ENCODE assay signal across 1 cellular context in the genomic region with DNA sequence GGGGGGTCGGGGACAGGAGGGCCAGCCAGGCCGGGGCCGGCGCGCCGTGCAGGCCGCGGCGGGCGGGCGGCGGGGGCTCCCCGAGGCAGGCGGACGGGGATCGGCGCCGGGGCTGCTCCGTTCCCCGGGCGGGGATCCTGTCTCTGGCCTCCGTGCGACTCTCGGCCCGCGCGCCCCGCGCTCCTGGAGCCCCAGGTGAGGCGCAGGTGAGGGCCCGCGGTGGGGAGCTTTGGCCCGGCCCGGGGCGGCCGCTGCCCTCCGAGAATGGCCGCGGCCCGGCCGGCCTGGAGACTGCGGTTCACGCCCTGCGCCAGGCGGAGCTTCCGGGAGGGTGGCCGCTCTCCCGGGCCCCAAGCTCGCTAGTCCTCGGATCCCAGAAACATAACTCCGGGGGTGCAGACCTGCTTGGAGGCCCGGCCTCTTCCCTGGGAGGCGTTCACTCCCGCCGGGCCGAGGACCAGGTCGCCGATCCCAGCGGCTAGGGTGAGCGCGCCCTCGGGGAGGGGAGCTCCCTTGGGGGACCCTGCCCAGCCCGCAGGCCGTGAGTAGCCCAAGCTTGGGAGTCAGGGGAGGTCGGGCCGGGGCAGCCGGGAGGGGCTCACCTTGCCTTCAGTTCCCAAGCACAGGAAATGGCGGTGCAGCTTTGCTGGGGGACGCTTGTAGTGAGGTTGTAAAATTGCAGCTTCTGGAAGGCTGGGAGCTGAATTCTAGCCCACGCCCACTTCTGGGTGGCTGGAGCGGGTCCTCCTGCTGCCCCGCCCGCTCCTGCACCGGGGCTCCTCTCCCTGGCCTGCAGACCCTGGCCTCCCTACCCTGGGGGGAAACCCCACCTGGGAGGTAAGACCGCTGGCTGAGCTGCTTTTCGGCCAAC.
TF ChIP-seq lines count a peak whose summit lies in the region.

No MANE protein-coding gene starts in this region.

TF ChIP-seq in HepG2, 621 proteins besides CTCF, POLR2A, EP300 and RAD21 (continued from another document and continues in another):
- TF ChIP-seq, protein P1, sequence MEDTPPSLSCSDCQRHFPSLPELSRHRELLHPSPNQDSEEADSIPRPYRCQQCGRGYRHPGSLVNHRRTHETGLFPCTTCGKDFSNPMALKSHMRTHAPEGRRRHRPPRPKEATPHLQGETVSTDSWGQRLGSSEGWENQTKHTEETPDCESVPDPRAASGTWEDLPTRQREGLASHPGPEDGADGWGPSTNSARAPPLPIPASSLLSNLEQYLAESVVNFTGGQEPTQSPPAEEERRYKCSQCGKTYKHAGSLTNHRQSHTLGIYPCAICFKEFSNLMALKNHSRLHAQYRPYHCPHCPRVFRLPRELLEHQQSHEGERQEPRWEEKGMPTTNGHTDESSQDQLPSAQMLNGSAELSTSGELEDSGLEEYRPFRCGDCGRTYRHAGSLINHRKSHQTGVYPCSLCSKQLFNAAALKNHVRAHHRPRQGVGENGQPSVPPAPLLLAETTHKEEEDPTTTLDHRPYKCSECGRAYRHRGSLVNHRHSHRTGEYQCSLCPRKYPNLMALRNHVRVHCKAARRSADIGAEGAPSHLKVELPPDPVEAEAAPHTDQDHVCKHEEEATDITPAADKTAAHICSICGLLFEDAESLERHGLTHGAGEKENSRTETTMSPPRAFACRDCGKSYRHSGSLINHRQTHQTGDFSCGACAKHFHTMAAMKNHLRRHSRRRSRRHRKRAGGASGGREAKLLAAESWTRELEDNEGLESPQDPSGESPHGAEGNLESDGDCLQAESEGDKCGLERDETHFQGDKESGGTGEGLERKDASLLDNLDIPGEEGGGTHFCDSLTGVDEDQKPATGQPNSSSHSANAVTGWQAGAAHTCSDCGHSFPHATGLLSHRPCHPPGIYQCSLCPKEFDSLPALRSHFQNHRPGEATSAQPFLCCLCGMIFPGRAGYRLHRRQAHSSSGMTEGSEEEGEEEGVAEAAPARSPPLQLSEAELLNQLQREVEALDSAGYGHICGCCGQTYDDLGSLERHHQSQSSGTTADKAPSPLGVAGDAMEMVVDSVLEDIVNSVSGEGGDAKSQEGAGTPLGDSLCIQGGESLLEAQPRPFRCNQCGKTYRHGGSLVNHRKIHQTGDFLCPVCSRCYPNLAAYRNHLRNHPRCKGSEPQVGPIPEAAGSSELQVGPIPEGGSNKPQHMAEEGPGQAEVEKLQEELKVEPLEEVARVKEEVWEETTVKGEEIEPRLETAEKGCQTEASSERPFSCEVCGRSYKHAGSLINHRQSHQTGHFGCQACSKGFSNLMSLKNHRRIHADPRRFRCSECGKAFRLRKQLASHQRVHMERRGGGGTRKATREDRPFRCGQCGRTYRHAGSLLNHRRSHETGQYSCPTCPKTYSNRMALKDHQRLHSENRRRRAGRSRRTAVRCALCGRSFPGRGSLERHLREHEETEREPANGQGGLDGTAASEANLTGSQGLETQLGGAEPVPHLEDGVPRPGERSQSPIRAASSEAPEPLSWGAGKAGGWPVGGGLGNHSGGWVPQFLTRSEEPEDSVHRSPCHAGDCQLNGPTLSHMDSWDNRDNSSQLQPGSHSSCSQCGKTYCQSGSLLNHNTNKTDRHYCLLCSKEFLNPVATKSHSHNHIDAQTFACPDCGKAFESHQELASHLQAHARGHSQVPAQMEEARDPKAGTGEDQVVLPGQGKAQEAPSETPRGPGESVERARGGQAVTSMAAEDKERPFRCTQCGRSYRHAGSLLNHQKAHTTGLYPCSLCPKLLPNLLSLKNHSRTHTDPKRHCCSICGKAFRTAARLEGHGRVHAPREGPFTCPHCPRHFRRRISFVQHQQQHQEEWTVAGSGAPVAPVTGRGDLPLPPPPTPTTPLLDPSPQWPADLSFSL (CRISPR knock-in tag; IDR thresholded peaks at IDR 0.05): no peak
- TF ChIP-seq ZNF430 (CRISPR knock-in tag; IDR thresholded peaks at IDR 0.05) (no peak), HHEX (CRISPR knock-in tag; IDR thresholded peaks at IDR 0.05) (no peak), KLF16 (CRISPR knock-in tag; IDR thresholded peaks at IDR 0.05) (peak in 1 of 2 experiments; percentile 41; a peak in 1 of 4 replicates), NR2F6 (IDR thresholded peaks at IDR 0.05) (no peak), NR2F6 (CRISPR knock-in tag; IDR thresholded peaks at IDR 0.05) (no peak), IRX3 (CRISPR knock-in tag; IDR thresholded peaks at IDR 0.05; ENCODE audit: borderline replicate concordance, low read depth) (no peak), ZBTB3 (CRISPR knock-in tag; IDR thresholded peaks at IDR 0.05; ENCODE audit: borderline replicate concordance, low read depth) (no peak), ZNF7 (CRISPR knock-in tag; IDR thresholded peaks at IDR 0.05) (no peak), ZNF674 (CRISPR knock-in tag; IDR thresholded peaks at IDR 0.05; ENCODE audit: low read depth) (no peak), ZNF382 (CRISPR knock-in tag; IDR thresholded peaks at IDR 0.05; ENCODE audit: borderline replicate concordance) (no peak), ZNF549 (CRISPR knock-in tag; IDR thresholded peaks at IDR 0.05) (no peak), HMG20B (CRISPR knock-in tag; conservative IDR thresholded peaks at IDR 0.05) (no peak), ZNF543 (CRISPR knock-in tag; IDR thresholded peaks at IDR 0.05) (no peak), ZSCAN31 (CRISPR knock-in tag; IDR thresholded peaks at IDR 0.05; ENCODE audit: low read depth) (no peak), SOX13 (IDR thresholded peaks at IDR 0.05) (no peak), SOX13 (CRISPR knock-in tag; conservative IDR thresholded peaks at IDR 0.05 in 1 of 2, IDR thresholded peaks at IDR 0.05 in 1 of 2) (no peak), SSRP1 (CRISPR knock-in tag; IDR thresholded peaks at IDR 0.05) (no peak), NKX3-1 (CRISPR knock-in tag; IDR thresholded peaks at IDR 0.05) (no peak), U2AF2 (IDR thresholded peaks at IDR 0.05; ENCODE audit: low read depth, low read length) (no peak), ZNF839 (CRISPR knock-in tag; IDR thresholded peaks at IDR 0.05; ENCODE audit: borderline replicate concordance) (peak; percentile 50; the same call in 1 of the 2 replicates), ZNF550 (CRISPR knock-in tag; IDR thresholded peaks at IDR 0.05; ENCODE audit: borderline replicate concordance) (no peak), ZNF530 (CRISPR knock-in tag; IDR thresholded peaks at IDR 0.05; ENCODE audit: low read depth) (no peak), FIP1L1 (IDR thresholded peaks at IDR 0.05; ENCODE audit: borderline replicate concordance, insufficient read depth, low read depth, low read length) (no peak), BHLHE40 (IDR thresholded peaks at IDR 0.05; ENCODE audit: low read length) (no peak), KAT7 (CRISPR knock-in tag; IDR thresholded peaks at IDR 0.05; ENCODE audit: borderline replicate concordance) (no peak), SRF (IDR thresholded peaks at IDR 0.05; ENCODE audit: low read depth, low read length) (no peak), ZNF34 (CRISPR knock-in tag; IDR thresholded peaks at IDR 0.05; ENCODE audit: borderline replicate concordance) (no peak), MEIS2 (CRISPR knock-in tag; IDR thresholded peaks at IDR 0.05) (no peak), ZNF468 (CRISPR knock-in tag; IDR thresholded peaks at IDR 0.05) (no peak), PITX1 (CRISPR knock-in tag; IDR thresholded peaks at IDR 0.05) (no peak), PAWR (CRISPR knock-in tag; IDR thresholded peaks at IDR 0.05; ENCODE audit: borderline replicate concordance) (no peak), ZNF224 (CRISPR knock-in tag; IDR thresholded peaks at IDR 0.05) (no peak), SP4 (CRISPR knock-in tag; IDR thresholded peaks at IDR 0.05) (no peak), MIXL1 (CRISPR knock-in tag; IDR thresholded peaks at IDR 0.05) (no peak), SMAD9 (CRISPR knock-in tag; IDR thresholded peaks at IDR 0.05) (no peak)
- TF ChIP-seq, protein P2, sequence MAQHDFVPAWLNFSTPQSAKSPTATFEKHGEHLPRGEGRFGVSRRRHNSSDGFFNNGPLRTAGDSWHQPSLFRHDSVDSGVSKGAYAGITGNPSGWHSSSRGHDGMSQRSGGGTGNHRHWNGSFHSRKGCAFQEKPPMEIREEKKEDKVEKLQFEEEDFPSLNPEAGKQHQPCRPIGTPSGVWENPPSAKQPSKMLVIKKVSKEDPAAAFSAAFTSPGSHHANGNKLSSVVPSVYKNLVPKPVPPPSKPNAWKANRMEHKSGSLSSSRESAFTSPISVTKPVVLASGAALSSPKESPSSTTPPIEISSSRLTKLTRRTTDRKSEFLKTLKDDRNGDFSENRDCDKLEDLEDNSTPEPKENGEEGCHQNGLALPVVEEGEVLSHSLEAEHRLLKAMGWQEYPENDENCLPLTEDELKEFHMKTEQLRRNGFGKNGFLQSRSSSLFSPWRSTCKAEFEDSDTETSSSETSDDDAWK (CRISPR knock-in tag; IDR thresholded peaks at IDR 0.05): no peak
- TF ChIP-seq, protein P3, sequence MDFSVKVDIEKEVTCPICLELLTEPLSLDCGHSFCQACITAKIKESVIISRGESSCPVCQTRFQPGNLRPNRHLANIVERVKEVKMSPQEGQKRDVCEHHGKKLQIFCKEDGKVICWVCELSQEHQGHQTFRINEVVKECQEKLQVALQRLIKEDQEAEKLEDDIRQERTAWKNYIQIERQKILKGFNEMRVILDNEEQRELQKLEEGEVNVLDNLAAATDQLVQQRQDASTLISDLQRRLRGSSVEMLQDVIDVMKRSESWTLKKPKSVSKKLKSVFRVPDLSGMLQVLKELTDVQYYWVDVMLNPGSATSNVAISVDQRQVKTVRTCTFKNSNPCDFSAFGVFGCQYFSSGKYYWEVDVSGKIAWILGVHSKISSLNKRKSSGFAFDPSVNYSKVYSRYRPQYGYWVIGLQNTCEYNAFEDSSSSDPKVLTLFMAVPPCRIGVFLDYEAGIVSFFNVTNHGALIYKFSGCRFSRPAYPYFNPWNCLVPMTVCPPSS (IDR thresholded peaks at IDR 0.05): no peak
- TF ChIP-seq, protein P4, sequence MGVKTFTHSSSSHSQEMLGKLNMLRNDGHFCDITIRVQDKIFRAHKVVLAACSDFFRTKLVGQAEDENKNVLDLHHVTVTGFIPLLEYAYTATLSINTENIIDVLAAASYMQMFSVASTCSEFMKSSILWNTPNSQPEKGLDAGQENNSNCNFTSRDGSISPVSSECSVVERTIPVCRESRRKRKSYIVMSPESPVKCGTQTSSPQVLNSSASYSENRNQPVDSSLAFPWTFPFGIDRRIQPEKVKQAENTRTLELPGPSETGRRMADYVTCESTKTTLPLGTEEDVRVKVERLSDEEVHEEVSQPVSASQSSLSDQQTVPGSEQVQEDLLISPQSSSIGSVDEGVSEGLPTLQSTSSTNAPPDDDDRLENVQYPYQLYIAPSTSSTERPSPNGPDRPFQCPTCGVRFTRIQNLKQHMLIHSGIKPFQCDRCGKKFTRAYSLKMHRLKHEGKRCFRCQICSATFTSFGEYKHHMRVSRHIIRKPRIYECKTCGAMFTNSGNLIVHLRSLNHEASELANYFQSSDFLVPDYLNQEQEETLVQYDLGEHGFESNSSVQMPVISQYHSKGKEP (CRISPR knock-in tag; IDR thresholded peaks at IDR 0.05): no peak
- TF ChIP-seq, protein P5, sequence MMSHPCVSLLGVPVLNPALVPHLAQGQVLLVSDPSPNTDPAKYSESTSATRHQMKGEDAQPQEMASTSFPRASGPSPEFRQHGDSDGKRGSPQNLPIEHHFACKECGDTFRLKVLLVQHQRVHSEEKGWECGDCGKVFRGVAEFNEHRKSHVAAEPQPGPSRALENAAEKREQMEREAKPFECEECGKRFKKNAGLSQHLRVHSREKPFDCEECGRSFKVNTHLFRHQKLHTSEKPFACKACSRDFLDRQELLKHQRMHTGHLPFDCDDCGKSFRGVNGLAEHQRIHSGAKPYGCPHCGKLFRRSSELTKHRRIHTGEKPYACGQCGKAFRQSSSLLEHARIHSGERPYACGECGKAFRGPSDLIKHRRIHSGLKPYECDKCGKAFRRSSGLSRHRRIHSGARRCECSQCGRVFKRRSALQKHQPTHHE (CRISPR knock-in tag; IDR thresholded peaks at IDR 0.05; ENCODE audit: borderline replicate concordance): no peak
- TF ChIP-seq, protein P6, sequence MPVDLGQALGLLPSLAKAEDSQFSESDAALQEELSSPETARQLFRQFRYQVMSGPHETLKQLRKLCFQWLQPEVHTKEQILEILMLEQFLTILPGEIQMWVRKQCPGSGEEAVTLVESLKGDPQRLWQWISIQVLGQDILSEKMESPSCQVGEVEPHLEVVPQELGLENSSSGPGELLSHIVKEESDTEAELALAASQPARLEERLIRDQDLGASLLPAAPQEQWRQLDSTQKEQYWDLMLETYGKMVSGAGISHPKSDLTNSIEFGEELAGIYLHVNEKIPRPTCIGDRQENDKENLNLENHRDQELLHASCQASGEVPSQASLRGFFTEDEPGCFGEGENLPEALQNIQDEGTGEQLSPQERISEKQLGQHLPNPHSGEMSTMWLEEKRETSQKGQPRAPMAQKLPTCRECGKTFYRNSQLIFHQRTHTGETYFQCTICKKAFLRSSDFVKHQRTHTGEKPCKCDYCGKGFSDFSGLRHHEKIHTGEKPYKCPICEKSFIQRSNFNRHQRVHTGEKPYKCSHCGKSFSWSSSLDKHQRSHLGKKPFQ (CRISPR knock-in tag; IDR thresholded peaks at IDR 0.05; ENCODE audit: insufficient replicate concordance): no peak
- TF ChIP-seq, protein P7, sequence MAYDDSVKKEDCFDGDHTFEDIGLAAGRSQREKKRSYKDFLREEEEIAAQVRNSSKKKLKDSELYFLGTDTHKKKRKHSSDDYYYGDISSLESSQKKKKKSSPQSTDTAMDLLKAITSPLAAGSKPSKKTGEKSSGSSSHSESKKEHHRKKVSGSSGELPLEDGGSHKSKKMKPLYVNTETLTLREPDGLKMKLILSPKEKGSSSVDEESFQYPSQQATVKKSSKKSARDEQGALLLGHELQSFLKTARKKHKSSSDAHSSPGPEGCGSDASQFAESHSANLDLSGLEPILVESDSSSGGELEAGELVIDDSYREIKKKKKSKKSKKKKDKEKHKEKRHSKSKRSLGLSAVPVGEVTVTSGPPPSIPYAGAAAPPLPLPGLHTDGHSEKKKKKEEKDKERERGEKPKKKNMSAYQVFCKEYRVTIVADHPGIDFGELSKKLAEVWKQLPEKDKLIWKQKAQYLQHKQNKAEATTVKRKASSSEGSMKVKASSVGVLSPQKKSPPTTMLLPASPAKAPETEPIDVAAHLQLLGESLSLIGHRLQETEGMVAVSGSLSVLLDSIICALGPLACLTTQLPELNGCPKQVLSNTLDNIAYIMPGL (CRISPR knock-in tag; IDR thresholded peaks at IDR 0.05; ENCODE audit: borderline replicate concordance in 1 of 2, low read depth in 1 of 2): peak; percentile 33 to 36; a peak in 1 of 4 replicates
- TF ChIP-seq, protein P8, sequence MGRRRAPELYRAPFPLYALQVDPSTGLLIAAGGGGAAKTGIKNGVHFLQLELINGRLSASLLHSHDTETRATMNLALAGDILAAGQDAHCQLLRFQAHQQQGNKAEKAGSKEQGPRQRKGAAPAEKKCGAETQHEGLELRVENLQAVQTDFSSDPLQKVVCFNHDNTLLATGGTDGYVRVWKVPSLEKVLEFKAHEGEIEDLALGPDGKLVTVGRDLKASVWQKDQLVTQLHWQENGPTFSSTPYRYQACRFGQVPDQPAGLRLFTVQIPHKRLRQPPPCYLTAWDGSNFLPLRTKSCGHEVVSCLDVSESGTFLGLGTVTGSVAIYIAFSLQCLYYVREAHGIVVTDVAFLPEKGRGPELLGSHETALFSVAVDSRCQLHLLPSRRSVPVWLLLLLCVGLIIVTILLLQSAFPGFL (CRISPR knock-in tag; IDR thresholded peaks at IDR 0.05): no peak
- TF ChIP-seq, protein P9, sequence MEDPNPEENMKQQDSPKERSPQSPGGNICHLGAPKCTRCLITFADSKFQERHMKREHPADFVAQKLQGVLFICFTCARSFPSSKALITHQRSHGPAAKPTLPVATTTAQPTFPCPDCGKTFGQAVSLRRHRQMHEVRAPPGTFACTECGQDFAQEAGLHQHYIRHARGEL (CRISPR knock-in tag; IDR thresholded peaks at IDR 0.05): 0 out of 2 replicates have a peak, but pooled peaks have one; percentile 27
- TF ChIP-seq, protein P10, sequence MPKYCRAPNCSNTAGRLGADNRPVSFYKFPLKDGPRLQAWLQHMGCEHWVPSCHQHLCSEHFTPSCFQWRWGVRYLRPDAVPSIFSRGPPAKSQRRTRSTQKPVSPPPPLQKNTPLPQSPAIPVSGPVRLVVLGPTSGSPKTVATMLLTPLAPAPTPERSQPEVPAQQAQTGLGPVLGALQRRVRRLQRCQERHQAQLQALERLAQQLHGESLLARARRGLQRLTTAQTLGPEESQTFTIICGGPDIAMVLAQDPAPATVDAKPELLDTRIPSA (CRISPR knock-in tag; IDR thresholded peaks at IDR 0.05; ENCODE audit: borderline replicate concordance): no peak
